ENCODE assay signal across 23 cellular contexts in genomic region chr12:4843907-4844306, GRCh38.
DNase-seq lines count a peak whose midpoint lies in the region; ATAC-seq, FAIRE-seq and TF ChIP-seq lines count a peak whose summit lies in the region.
"Had no signal": no experiment of that assay in that cellular context is flagged by ENCODE, and none has a peak within 500 bp of the region (broad histone marks: within the 10 kb centered on the region; RNA-seq: fewer than 3 reads in every experiment).

No MANE protein-coding gene starts in this region.

- H3K36me3 Mint-ChIP-seq in activated CD8-positive, alpha-beta T cell treated with anti-CD3 and anti-CD28 coated beads, Interleukin-2, amount 10 ng/mL, durations not matched to agents 7 days and 5 days (ENCODE audit: low read depth), result no peaks in the 10 kb centered on the region
- H3K36me3 Mint-ChIP-seq: CD14-positive monocyte; CD4-positive, alpha-beta memory T cell; CD4-positive, CD25-positive, alpha-beta regulatory T cell had no signal

- no peak overlapping the region for H3K56ac ChIP-seq in IMR-90 (ENCODE audit: extremely low read depth, insufficient read depth, low read length)

- in situ Hi-C loops in HepG2 (cut with HindIII; ENCODE audit: extremely low pct_ligation_motif_present, low pct_unique_long_range_greater_than_20kb) (no loop called here), IMR-90 (cut with MboI; ENCODE audit: low sequenced_read_pairs) (no loop called here)

- H4K91ac ChIP-seq in IMR-90 (ENCODE audit: insufficient read depth, low read depth, low read length), result no peak overlapping the region

- intact Hi-C loops in HepG2 (cut with micrococcal nuclease; ENCODE audit: unreplicated experiment) (no loop called here), right lobe of liver (cut with DNase I) (no loop called here), IMR-90 (cut with micrococcal nuclease) (no loop called here)

- H3K9ac ChIP-seq in HepG2 (ENCODE audit: insufficient read depth, low read depth, low read length), result no peak overlapping the region
- no peak overlapping the region for H3K9ac ChIP-seq in IMR-90 (ENCODE audit: low read depth, low read length)
- H3K9ac ChIP-seq: BLaER1 had no signal

- no peaks in the 10 kb centered on the region for H3K79me2 ChIP-seq in HepG2 (ENCODE audit: insufficient read depth, low read length)

- H3K36me3 ChIP-seq in HepG2 (replicated peaks in 1 of 2; ENCODE audit: control insufficient read depth in 1 of 2, insufficient read depth in 2 of 2, low read length in 2 of 2), result no peaks in the 10 kb centered on the region
- H3K36me3 ChIP-seq in right lobe of liver, result no peaks in the 10 kb centered on the region
- no peaks in the 10 kb centered on the region for H3K36me3 ChIP-seq in IMR-90 (ENCODE audit: control insufficient read depth, insufficient read depth, low read length)
- H3K36me3 ChIP-seq: BE2C had no signal

- H2BK5ac ChIP-seq in IMR-90 (ENCODE audit: low read depth, low read length, poor library complexity, severe bottlenecking), result no peak overlapping the region

- H3K4me3 Mint-ChIP-seq in activated CD8-positive, alpha-beta T cell treated with anti-CD3 and anti-CD28 coated beads, Interleukin-2, amount 10 ng/mL, durations not matched to agents 7 days and 5 days, result no peak overlapping the region
- H3K4me3 Mint-ChIP-seq: CD14-positive monocyte; CD4-positive, alpha-beta memory T cell; CD4-positive, CD25-positive, alpha-beta regulatory T cell; CD8-positive, alpha-beta memory T cell had no signal

- H2AFZ ChIP-seq in HepG2 (ENCODE audit: low read length), result no peak overlapping the region
- H2AFZ ChIP-seq in IMR-90 (replicated peaks; ENCODE audit: low read length, poor library complexity), result no peak overlapping the region

- DNase-seq in HepG2 (ENCODE audit: low spot score), result no peak
- no peak for DNase-seq in right lobe of liver
- DNase-seq in IMR-90, result no peak
- DNase-seq in activated CD8-positive, alpha-beta T cell treated with anti-CD3 and anti-CD28 coated beads, Interleukin-2, amount 10 ng/mL, durations not matched to agents 7 days and 5 days, result no peak
- DNase-seq in kidney tubule cell (ENCODE audit: low spot score), result no peak
- DNase-seq: ACHN; BE2C; C1 segment of cervical spinal cord; CD4-positive, alpha-beta memory T cell; CD4-positive, CD25-positive, alpha-beta regulatory T cell; CD8-positive, alpha-beta memory T cell; COR-L47; DMS 273 treated with DMSO at 0.1 percent for 48 hours; DMS153; DMS53; DMS79; DND-41; EL; GDM1 had no signal

- peaks cover 35% of the 10 kb centered on the region for H3K27me3 Mint-ChIP-seq in activated CD8-positive, alpha-beta T cell treated with anti-CD3 and anti-CD28 coated beads, Interleukin-2, amount 10 ng/mL, durations not matched to agents 7 days and 5 days (ENCODE audit: low read depth)

- FAIRE-seq in HepG2 (lab: Jason Lieb, UNC), result no peak
- FAIRE-seq: GM12878 had no signal

- no peaks in the 10 kb centered on the region for H3K4me1 ChIP-seq in HepG2 (ENCODE audit: insufficient read depth, low read length)
- H3K4me1 ChIP-seq in right lobe of liver, result no peaks in the 10 kb centered on the region
- no peaks in the 10 kb centered on the region for H3K4me1 ChIP-seq in IMR-90 (ENCODE audit: control insufficient read depth, insufficient read depth, low read length)
- H3K4me1 ChIP-seq: BE2C had no signal

- no peak overlapping the region for H2AK5ac ChIP-seq in IMR-90 (ENCODE audit: low read depth, low read length)

- no peak overlapping the region for H3K4me3 ChIP-seq in HepG2 (replicated peaks in 1 of 3; ENCODE audit: insufficient read depth in 1 of 3, low read depth in 2 of 3, low read length in 3 of 3)
- no peak overlapping the region for H3K4me3 ChIP-seq in right lobe of liver
- H3K4me3 ChIP-seq in IMR-90 (ENCODE audit: insufficient read depth, low read depth, low read length), result no peak overlapping the region
- H3K4me3 ChIP-seq: BLaER1, GM12878 had no signal

- no peak overlapping the region for H3K14ac ChIP-seq in IMR-90 (replicated peaks; ENCODE audit: low read depth, low read length)

- H2AK9ac ChIP-seq in IMR-90 (replicated peaks; ENCODE audit: low read depth, low read length, poor library complexity), result no peak overlapping the region

- no peak overlapping the region for H3K23ac ChIP-seq in IMR-90 (ENCODE audit: low read depth, low read length)

- TF ChIP-seq EP300 in HepG2 (IDR thresholded peaks at IDR 0.05; ENCODE audit: low read depth in 2 of 2, low read length in 2 of 2) (no peak), HepG2 (CRISPR knock-in tag; IDR thresholded peaks at IDR 0.05; ENCODE audit: borderline replicate concordance) (no peak)

- no peaks in the 10 kb centered on the region for H4K20me1 ChIP-seq in HepG2 (ENCODE audit: insufficient read depth, low read length)
- no peaks in the 10 kb centered on the region for H4K20me1 ChIP-seq in IMR-90 (ENCODE audit: insufficient read depth, low read length)
- H4K20me1 ChIP-seq: BLaER1 had no signal

- POLR2A ChIA-PET in HepG2 (lab: Yijun Ruan, JAX), result no interaction called here
- POLR2A ChIA-PET in IMR-90 (lab: Charles Lee; ENCODE audit: unreplicated experiment), result no interaction called here
- POLR2A ChIA-PET in activated CD8-positive, alpha-beta T cell treated with anti-CD3 and anti-CD28 coated beads, Interleukin-2, amount 10 ng/mL, durations not matched to agents 7 days and 5 days (lab: Charles Lee), result no interaction called here

- BruUV-seq in HepG2 (replicated peaks; lab: Mats Ljungman, UMichigan), result no TSS peak
- BruUV-seq in IMR-90 (replicated peaks; lab: Mats Ljungman, UMichigan), result no TSS peak

- TF ChIP-seq CTCF in HepG2 (CRISPR knock-in tag; IDR thresholded peaks at IDR 0.05), result no peak
- no peak for TF ChIP-seq CTCF in right lobe of liver (IDR thresholded peaks at IDR 0.05)
- TF ChIP-seq CTCF in IMR-90 (conservative IDR thresholded peaks at IDR 0.05; ENCODE audit: low read depth, low read length), result no peak

- TF ChIP-seq POLR2A in HepG2 (IDR thresholded peaks at IDR 0.05; ENCODE audit: insufficient read depth in 1 of 2, low read depth in 2 of 2, low read length in 2 of 2), result no peak
- TF ChIP-seq POLR2A in right lobe of liver (IDR thresholded peaks at IDR 0.05), result no peak
- TF ChIP-seq POLR2A in IMR-90 (IDR thresholded peaks at IDR 0.05; ENCODE audit: low read depth, low read length), result no peak

- no peaks in the 10 kb centered on the region for H3K4me1 Mint-ChIP-seq in activated CD8-positive, alpha-beta T cell treated with anti-CD3 and anti-CD28 coated beads, Interleukin-2, amount 10 ng/mL, durations not matched to agents 7 days and 5 days (ENCODE audit: low read depth)
- H3K4me1 Mint-ChIP-seq: CD14-positive monocyte had no signal

- under 1% methylated on average over 4 of the region's 4 CpGs for WGBS in HepG2 (ENCODE audit: low lambda C conversion rate)
- 38% methylated on average over 4 of the region's 4 CpGs for WGBS in right lobe of liver (ENCODE audit: insufficient coverage, low coverage, low lambda C conversion rate, missing lambda C conversion rate)
- no CpG with 5 or more reads among the region's 4 CpGs for WGBS in IMR-90 (ENCODE audit: extremely low coverage in 2 of 2, insufficient read length in 1 of 2), 2 experiments

- no peak overlapping the region for H2BK120ac ChIP-seq in IMR-90 (ENCODE audit: low read depth, low read length)

- H3K9me1 ChIP-seq in IMR-90 (ENCODE audit: insufficient read depth, low read length), result no peaks in the 10 kb centered on the region

- H3K27ac ChIP-seq in HepG2 (ENCODE audit: extremely low read length, insufficient read depth, low read length) (no peak overlapping the region), right lobe of liver (no peak overlapping the region), IMR-90 (ENCODE audit: insufficient read depth, low read length) (no peak overlapping the region)
- H3K27ac ChIP-seq: 22Rv1, BLaER1 had no signal

- H4K8ac ChIP-seq in IMR-90 (ENCODE audit: low read depth in 2 of 2, low read length in 2 of 2), result no peak overlapping the region

- no peak overlapping the region for H2BK15ac ChIP-seq in IMR-90 (ENCODE audit: low read depth, low read length)

- no peak overlapping the region for H3K4ac ChIP-seq in IMR-90 (ENCODE audit: low read depth, low read length)

- dilution Hi-C loops in IMR-90 (cut with HindIII; ENCODE audit: low sequenced_read_pairs, unreplicated experiment), result no loop called here

- ATAC-seq in HepG2, result no peak
- ATAC-seq in right lobe of liver, result no peak
- no peak for ATAC-seq in IMR-90 (ENCODE audit: low read depth)
- no peak for ATAC-seq in activated CD8-positive, alpha-beta T cell treated with anti-CD3 and anti-CD28 coated beads, Interleukin-2, amount 10 ng/mL, durations not matched to agents 7 days and 5 days
- ATAC-seq: GM12878 had no signal

- H3K4me2 ChIP-seq in HepG2 (ENCODE audit: low read depth, low read length) (no peak overlapping the region), IMR-90 (ENCODE audit: low read depth, low read length) (no peak overlapping the region)
- H3K4me2 ChIP-seq: BLaER1 had no signal

- no peak overlapping the region for H4K5ac ChIP-seq in IMR-90 (ENCODE audit: low read depth, low read length)

- H2BK20ac ChIP-seq in IMR-90 (ENCODE audit: low read depth, low read length), result no peak overlapping the region

- H3K27ac Mint-ChIP-seq in activated CD8-positive, alpha-beta T cell treated with anti-CD3 and anti-CD28 coated beads, Interleukin-2, amount 10 ng/mL, durations not matched to agents 7 days and 5 days, result no peak overlapping the region
- H3K27ac Mint-ChIP-seq: CD14-positive monocyte; CD4-positive, alpha-beta memory T cell; CD4-positive, CD25-positive, alpha-beta regulatory T cell; CD8-positive, alpha-beta memory T cell had no signal

- TF ChIP-seq RAD21 in HepG2 (CRISPR knock-in tag; IDR thresholded peaks at IDR 0.05) (no peak), IMR-90 (IDR thresholded peaks at IDR 0.05; ENCODE audit: low read length) (no peak)

- no peaks in the 10 kb centered on the region for H3K27me3 ChIP-seq in HepG2 (ENCODE audit: control insufficient read depth in 1 of 2, insufficient read depth in 2 of 2, low read length in 2 of 2)
- H3K27me3 ChIP-seq in right lobe of liver, result no peaks in the 10 kb centered on the region
- no peaks in the 10 kb centered on the region; the same call in 1 of the 2 replicates for H3K27me3 ChIP-seq in IMR-90 (ENCODE audit: control insufficient read depth, insufficient read depth, low read length)
- H3K27me3 ChIP-seq: BLaER1 had no signal

- no peak overlapping the region for H3K18ac ChIP-seq in IMR-90 (ENCODE audit: low read depth, low read length)

- H3K9me3 ChIP-seq in HepG2 (ENCODE audit: low read length), result no peaks in the 10 kb centered on the region
- H3K9me3 ChIP-seq in right lobe of liver, result no peaks in the 10 kb centered on the region
- no peaks in the 10 kb centered on the region for H3K9me3 ChIP-seq in IMR-90 (ENCODE audit: control insufficient read depth, insufficient read depth, low read length)
- H3K9me3 ChIP-seq: BE2C, BLaER1 had no signal

- no peaks in the 10 kb centered on the region for H3K79me1 ChIP-seq in IMR-90 (ENCODE audit: low read depth in 1 of 2, low read length in 2 of 2)

- H3K9me3 Mint-ChIP-seq in activated CD8-positive, alpha-beta T cell treated with anti-CD3 and anti-CD28 coated beads, Interleukin-2, amount 10 ng/mL, durations not matched to agents 7 days and 5 days (ENCODE audit: insufficient read depth), result no peaks in the 10 kb centered on the region
- H3K9me3 Mint-ChIP-seq: CD8-positive, alpha-beta memory T cell had no signal

- CTCF ChIA-PET in HepG2 (lab: Yijun Ruan, JAX; ENCODE audit: low intra/inter-chr PET ratio, low total read pairs), result no interaction called here
- CTCF ChIA-PET in IMR-90 (lab: Yijun Ruan, JAX), result no interaction called here
- CTCF ChIA-PET in activated CD8-positive, alpha-beta T cell treated with anti-CD3 and anti-CD28 coated beads, Interleukin-2, amount 10 ng/mL, durations not matched to agents 7 days and 5 days (lab: Charles Lee), result no interaction called here
